8 cellular contexts compared by ENCODE assay signal in the genomic region with DNA sequence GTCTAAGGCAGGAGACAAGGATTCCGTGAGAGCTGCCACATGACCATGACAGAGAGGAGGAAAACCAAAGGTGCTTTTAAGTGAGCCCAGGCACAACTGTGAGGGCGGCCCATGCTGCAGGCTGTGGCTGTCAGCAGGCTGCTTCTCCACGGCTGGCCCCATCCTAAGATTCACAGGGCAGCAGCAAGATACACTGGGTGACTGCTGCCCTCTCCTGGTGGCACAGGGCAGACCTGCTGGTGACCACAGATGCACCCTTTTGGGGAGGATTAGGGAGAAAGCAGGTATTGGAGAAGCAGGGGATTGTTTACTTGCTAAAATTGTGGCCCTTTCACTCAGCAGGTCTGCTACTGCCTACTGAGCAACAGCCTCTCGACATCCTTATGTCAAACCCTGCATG.
DNase-seq lines count a peak whose midpoint lies in the region; TF ChIP-seq lines count a peak whose summit lies in the region.
"Not testable (repeated sequence)": the region's sequence is repeated elsewhere in the genome, so short reads cannot be mapped to it uniquely, and the experiment has no call there.

No MANE protein-coding gene starts in this region.

- not testable (repeated sequence) for H3K27me3 ChIP-seq in BJ (ENCODE audit: control insufficient read depth, insufficient read depth, low read length); GM23248 (replicated peaks; ENCODE audit: insufficient read depth); PC-9 (ENCODE audit: insufficient read depth, low read depth); mammary epithelial cell (ENCODE audit: insufficient read depth, low read length); neural cell (ENCODE audit: insufficient read depth, low read depth, low read length); suprapubic skin

- not testable (repeated sequence) for H3K9me3 ChIP-seq in GM23248 (ENCODE audit: low read depth); PC-9 (ENCODE audit: insufficient read depth, low read depth); mammary epithelial cell (replicated peaks; ENCODE audit: insufficient read depth, low read length); neural cell (ENCODE audit: low read length); suprapubic skin

- POLR2A ChIA-PET in BJ (lab: Charles Lee); PC-9 (lab: Charles Lee; ENCODE audit: unreplicated experiment): not testable (repeated sequence)

- intact Hi-C loops in PC-9 (cut with micrococcal nuclease; ENCODE audit: unreplicated experiment) (loop anchor here (10.0 kb wide), 1 partner anchor 135 kb away; no protein-coding TSS in a partner anchor), mammary epithelial cell (cut with micrococcal nuclease) (loop anchor here (10.0 kb wide), 1 partner anchor 155 kb away; no protein-coding TSS in a partner anchor)

- in situ Hi-C loops in GM23248 (cut with MboI); mammary epithelial cell (cut with MboI; ENCODE audit: low sequenced_read_pairs in 2 of 2): not testable (repeated sequence)

- H3K36me3 ChIP-seq in BJ (ENCODE audit: control insufficient read depth, insufficient read depth, low read length); GM23248 (ENCODE audit: low read depth); PC-9 (ENCODE audit: low read depth); mammary epithelial cell (ENCODE audit: insufficient read depth, low read length); neural cell (ENCODE audit: insufficient read depth, low read length); suprapubic skin: not testable (repeated sequence)

- H3K4me3 Mint-ChIP-seq in glutamatergic neuron (ENCODE audit: unreplicated experiment), result not testable (repeated sequence)

- BruUV-seq in PC-9 (replicated peaks; lab: Mats Ljungman, UMichigan); mammary epithelial cell (replicated peaks; lab: Mats Ljungman, UMichigan): not testable (repeated sequence)

- DNase-seq in BJ (ENCODE audit: low read depth); mammary epithelial cell; suprapubic skin (ENCODE audit: low spot score in 2 of 2): not testable (repeated sequence)
- peak; percentile 6 for DNase-seq in GM23248
- peak in 1 of 2 experiments; percentile 47 for DNase-seq in PC-9
- DNase-seq in activated T-cell treated with anti-CD3 and anti-CD28 coated beads for 48 hours (ENCODE audit: low read depth), result peak; percentile 8
- DNase-seq in glutamatergic neuron, result peak; percentile 49

- H3K9me2 ChIP-seq in GM23248 (ENCODE audit: insufficient read depth); PC-9 (ENCODE audit: insufficient read depth); neural cell (ENCODE audit: insufficient read depth, low read length): not testable (repeated sequence)

- H3K4me1 Mint-ChIP-seq in glutamatergic neuron (ENCODE audit: low read depth, unreplicated experiment), result not testable (repeated sequence)

- not testable (repeated sequence) for H3F3A ChIP-seq in GM23248 (ENCODE audit: insufficient read depth); neural cell (ENCODE audit: insufficient read depth, low read length, poor library complexity, severe bottlenecking)
- peaks cover 16% of the 10 kb centered on the region; the same call in 1 of the 2 replicates for H3F3A ChIP-seq in PC-9 (ENCODE audit: insufficient read depth, low read depth)

- peaks cover 12% of the 10 kb centered on the region for H3K9me3 Mint-ChIP-seq in glutamatergic neuron (ENCODE audit: unreplicated experiment)

- H2AFZ ChIP-seq in GM23248; PC-9; mammary epithelial cell (ENCODE audit: low read depth, low read length); neural cell (ENCODE audit: low read depth, low read length): not testable (repeated sequence)

- H3K4me1 ChIP-seq in GM23248 (ENCODE audit: insufficient read depth); suprapubic skin: not testable (repeated sequence)
- H3K4me1 ChIP-seq in PC-9 (replicated peaks; ENCODE audit: insufficient read depth), result peaks cover 34% of the 10 kb centered on the region
- H3K4me1 ChIP-seq in mammary epithelial cell (ENCODE audit: insufficient read depth, low read length), result peaks cover 10% of the 10 kb centered on the region

- not testable (repeated sequence) for H3K27me3 Mint-ChIP-seq in glutamatergic neuron (ENCODE audit: unreplicated experiment)

- H3K27ac ChIP-seq in GM23248; PC-9; mammary epithelial cell (ENCODE audit: insufficient read depth, low read depth, low read length); neural cell (ENCODE audit: low read length); suprapubic skin: not testable (repeated sequence)

- not testable (repeated sequence) for H3K27ac Mint-ChIP-seq in glutamatergic neuron (ENCODE audit: unreplicated experiment)

- TF ChIP-seq EP300 in neural cell (conservative IDR thresholded peaks at IDR 0.05; ENCODE audit: poor library complexity, severe bottlenecking); suprapubic skin (IDR thresholded peaks at IDR 0.05): not testable (repeated sequence)

- TF ChIP-seq POLR2A in suprapubic skin (IDR thresholded peaks at IDR 0.05), result not testable (repeated sequence)

- CTCF ChIA-PET in BJ (lab: Yijun Ruan, JAX); PC-9 (lab: Charles Lee); mammary epithelial cell (lab: Charles Lee; ENCODE audit: low non-redundant PET): not testable (repeated sequence)

- H4K20me1 ChIP-seq in GM23248 (ENCODE audit: insufficient read depth); PC-9 (ENCODE audit: insufficient read depth); mammary epithelial cell (ENCODE audit: insufficient read depth, low read length); neural cell (ENCODE audit: insufficient read depth): not testable (repeated sequence)

- TF ChIP-seq CTCF in BJ (IDR thresholded peaks at IDR 0.05; ENCODE audit: insufficient read depth, low read depth, low read length), result peak; percentile 48
- TF ChIP-seq CTCF in PC-9 (conservative IDR thresholded peaks at IDR 0.05), result peak; percentile 75
- peak; percentile 10 to 40 for TF ChIP-seq CTCF in mammary epithelial cell (conservative IDR thresholded peaks at IDR 0.05 in 1 of 2, IDR thresholded peaks at IDR 0.05 in 1 of 2; ENCODE audit: extremely low read depth in 1 of 2, insufficient read depth in 1 of 2, low read depth in 1 of 2, low read length in 2 of 2)
- TF ChIP-seq CTCF in glutamatergic neuron (IDR thresholded peaks at IDR 0.05; ENCODE audit: partially characterized antibody, unreplicated experiment), result peak; percentile 57
- peak; percentile 81 for TF ChIP-seq CTCF in neural cell (IDR thresholded peaks at IDR 0.05; ENCODE audit: poor library complexity, severe bottlenecking)
- peak; percentile 38 to 50 for TF ChIP-seq CTCF in suprapubic skin (IDR thresholded peaks at IDR 0.05)

- not testable (repeated sequence) for H3K4me3 ChIP-seq in BJ (ENCODE audit: low read depth, low read length); GM23248; PC-9; mammary epithelial cell (replicated peaks in 1 of 3; ENCODE audit: insufficient read depth in 1 of 3, low read depth in 2 of 3, low read length in 3 of 3); neural cell (ENCODE audit: low read length); suprapubic skin

- TF ChIP-seq RAD21 in neural cell (conservative IDR thresholded peaks at IDR 0.05), result peak; percentile 74

- 19% methylated on average over 3 to 4 of the region's 4 CpGs for WGBS in GM23248 (ENCODE audit: low coverage in 1 of 2, low lambda C conversion rate in 2 of 2, missing lambda C conversion rate in 2 of 2), 2 experiments
- 0% methylated on average over 4 of the region's 4 CpGs for WGBS in mammary epithelial cell (ENCODE audit: low coverage, missing lambda C conversion rate)
- WGBS in suprapubic skin, result 43% methylated on average over 3 of the region's 4 CpGs

- H3K9ac ChIP-seq in GM23248; mammary epithelial cell (ENCODE audit: insufficient read depth, low read length); neural cell (ENCODE audit: low read length): not testable (repeated sequence)

- not testable (repeated sequence) for H3K36me3 Mint-ChIP-seq in glutamatergic neuron (ENCODE audit: unreplicated experiment)

- dilution Hi-C loops in mammary epithelial cell (cut with HindIII; ENCODE audit: low sequenced_read_pairs), result not testable (repeated sequence)

- H3K4me2 ChIP-seq in GM23248 (ENCODE audit: unreplicated experiment); PC-9; mammary epithelial cell (ENCODE audit: insufficient read depth, low read depth, low read length); neural cell (ENCODE audit: low read length): not testable (repeated sequence)

- not testable (repeated sequence) for H3K79me2 ChIP-seq in GM23248 (ENCODE audit: insufficient read depth); PC-9 (ENCODE audit: low read depth); mammary epithelial cell (ENCODE audit: insufficient read depth, low read length); neural cell (replicated peaks; ENCODE audit: insufficient read depth, low read length)

TF ChIP-seq in neural cell, 6 proteins besides CTCF, POLR2A, EP300 and RAD21:
- peak; percentile 73 for TF ChIP-seq SMC3 (conservative IDR thresholded peaks at IDR 0.05; ENCODE audit: poor library complexity)

Comparison
In these comparisons a context has a peak if more than half of its experiments do, and no peak if none do; other contexts are left out.
1. CTCF ChIP-seq: peak in every context shown above with its lines; median percentile 81 in neural cell; 75 in PC-9; 57 in glutamatergic neuron; 48 in BJ; 44 in suprapubic skin; 25 in mammary epithelial cell.